ENCODE assay signal across 17 cellular contexts in genomic region chr21:18477059-18477458, GRCh38.
"Had no signal": no experiment of that assay in that cellular context is flagged by ENCODE, and none has a peak within 500 bp of the region (broad histone marks: within the 10 kb centered on the region; RNA-seq: fewer than 3 reads in every experiment).

No MANE protein-coding gene starts in this region.

- H3K9me3 ChIP-seq: ovary, right atrium auricular region, sigmoid colon, upper lobe of left lung, vagina had no signal

- H2AFZ ChIP-seq: neural progenitor cell had no signal

- H3K4me2 ChIP-seq: neural progenitor cell had no signal

- H3K4me1 ChIP-seq: heart left ventricle, neural progenitor cell, right atrium auricular region, sigmoid colon, vagina had no signal

- H3K36me3 ChIP-seq: heart left ventricle, neural progenitor cell, ovary, right atrium auricular region, sigmoid colon, upper lobe of left lung, vagina had no signal

- DNase-seq: effector CD8-positive, alpha-beta T cell; foreskin melanocyte; heart left ventricle; hippocampal formation; kidney glomerular epithelial cell; natural killer cell; nucleus accumbens; ovary; sigmoid colon; stimulated activated CD4-positive, alpha-beta T cell treated with anti-CD3 and anti-CD28 coated beads, Interleukin-2, amount 100 ng/mL, for 48 hours; stimulated activated naive CD4-positive, alpha-beta T cell treated with Interleukin-2 at 50 U/mL for 16 hours had no signal

- H3K4me3 ChIP-seq: coronary artery, heart left ventricle, neural progenitor cell, ovary, right atrium auricular region, sigmoid colon, skin epidermis, upper lobe of left lung, vagina had no signal

- H3K27ac ChIP-seq: coronary artery, heart left ventricle, neural progenitor cell, ovary, right atrium auricular region, sigmoid colon, skin epidermis, upper lobe of left lung, vagina had no signal

- H3K27me3 ChIP-seq: heart left ventricle, neural progenitor cell, ovary, right atrium auricular region, sigmoid colon, upper lobe of left lung, vagina had no signal

- H3K9ac ChIP-seq: neural progenitor cell had no signal

- ATAC-seq: heart left ventricle, natural killer cell had no signal
